In the genomic region with DNA sequence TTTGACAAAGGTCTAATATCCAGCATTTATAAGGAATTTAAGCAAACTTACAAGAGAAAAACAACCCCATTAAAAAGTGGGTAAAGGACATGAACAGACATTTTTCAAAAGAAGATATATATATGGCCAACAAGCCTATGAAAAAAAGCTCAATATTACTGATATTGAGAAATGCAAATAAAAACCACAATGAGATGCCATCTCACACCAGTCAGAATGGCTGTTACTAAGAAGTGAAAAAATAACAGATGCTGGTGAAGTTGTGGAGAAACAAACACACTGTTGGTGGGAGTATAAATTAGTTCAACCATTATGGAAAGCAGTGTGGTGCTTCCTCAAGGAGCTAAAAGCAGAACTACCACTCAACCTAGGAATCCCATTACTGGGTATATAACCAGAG, we compare ENCODE assay signal across 5 cellular contexts.
"Had no signal": no experiment of that assay in that cellular context is flagged by ENCODE, and none has a peak within 500 bp of the region (broad histone marks: within the 10 kb centered on the region; RNA-seq: fewer than 3 reads in every experiment).

No MANE protein-coding gene starts in this region.

- DNase-seq: GM23248, GOT3, H7, HFFc6, IMR-90 had no signal
